1 cellular context compared by ENCODE assay signal in genomic region chr4:2494992-2495391, GRCh38.
TF ChIP-seq lines count a peak whose summit lies in the region.

No MANE protein-coding gene starts in this region.

TF ChIP-seq in GM23338, 12 proteins besides CTCF, POLR2A, EP300 and RAD21 (continued from another document):
- TF ChIP-seq EZH2phosphoT487 (IDR thresholded peaks at IDR 0.05; ENCODE audit: unreplicated experiment) (no peak), POLR2AphosphoS5 (IDR thresholded peaks at IDR 0.05; ENCODE audit: low read depth) (no peak), ETS1 (IDR thresholded peaks at IDR 0.05) (no peak), REST (IDR thresholded peaks at IDR 0.05; ENCODE audit: unreplicated experiment) (no peak), ZNF462 (CRISPR knock-in tag; IDR thresholded peaks at IDR 0.05) (no peak), ZNF331 (CRISPR knock-in tag; IDR thresholded peaks at IDR 0.05; ENCODE audit: low read depth) (no peak), STAT1 (IDR thresholded peaks at IDR 0.05; ENCODE audit: unreplicated experiment) (no peak), CREB1 (CRISPR knock-in tag; IDR thresholded peaks at IDR 0.05; ENCODE audit: low read depth) (no peak), JUNB (IDR thresholded peaks at IDR 0.05; ENCODE audit: unreplicated experiment) (no peak)
TF ChIP-seq in GM23338: peak in this region for 0.
